12 cellular contexts compared by ENCODE assay signal in the genomic region with DNA sequence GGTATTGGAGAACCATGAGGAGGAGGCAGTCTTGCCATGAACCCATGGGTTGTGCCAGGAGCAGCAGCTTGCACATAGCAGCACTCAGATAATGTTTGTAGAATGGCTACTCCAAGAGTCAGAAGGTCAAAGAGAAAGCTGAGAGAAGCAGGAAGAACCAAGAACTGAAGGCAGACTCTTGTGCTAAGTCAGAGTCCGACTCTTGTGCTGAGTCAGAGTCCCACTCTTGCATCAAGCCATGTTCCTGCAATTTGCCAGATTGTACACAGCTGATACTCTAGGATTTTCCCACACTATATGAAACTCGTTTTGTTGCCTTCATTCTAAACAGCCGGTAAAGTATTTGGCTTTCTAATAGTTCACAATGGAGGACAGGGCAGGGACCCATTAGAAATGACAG. TPM values are rescaled to one million over a fixed set of nuclear protein-coding genes. Genes with fewer than 3 reads are reported as not detected.
A peak's percentile ranks its signal among the peaks of the same experiment; 100 is the strongest.
DNase-seq lines count a peak whose midpoint lies in the region; ATAC-seq, FAIRE-seq and TF ChIP-seq lines count a peak whose summit lies in the region.
"Had no signal": no experiment of that assay in that cellular context is flagged by ENCODE, and none has a peak within 500 bp of the region (broad histone marks: within the 10 kb centered on the region; RNA-seq: fewer than 3 reads in every experiment).

No MANE protein-coding gene starts in this region.

- H3K4me3 ChIP-seq in bronchial epithelial cell (ENCODE audit: low read depth, low read length), result no peak overlapping the region

- H3K27me3 Mint-ChIP-seq in CD14-positive monocyte (ENCODE audit: low read depth in 3 of 3), result peaks cover 3 to 17% (median 6%) of the 10 kb centered on the region in 3 donors

- H3K9me3 Mint-ChIP-seq in CD14-positive monocyte, result peaks cover 0 to 3% (median 0%) of the 10 kb centered on the region in 7 donors
- H3K9me3 Mint-ChIP-seq: activated naive CD8-positive, alpha-beta T cell treated with anti-CD3 and anti-CD28 coated beads, Interleukin-2, amount 10 ng/mL, durations not matched to agents 7 days and 5 days had no signal

- TF ChIP-seq CTCF in CD14-positive monocyte (IDR thresholded peaks at IDR 0.05), result no peak
- no peak for TF ChIP-seq CTCF in bronchial epithelial cell (IDR thresholded peaks at IDR 0.05; ENCODE audit: insufficient read depth, low read length, severe bottlenecking)

- no peaks in the 10 kb centered on the region for H3K36me3 Mint-ChIP-seq in CD14-positive monocyte
- H3K36me3 Mint-ChIP-seq: activated naive CD8-positive, alpha-beta T cell treated with anti-CD3 and anti-CD28 coated beads, Interleukin-2, amount 10 ng/mL, durations not matched to agents 7 days and 5 days; WTC11 had no signal

- H3K27ac Mint-ChIP-seq in CD14-positive monocyte, result peak overlapping the region in 4 of 7 donors; percentile 3 to 74 (median 33)
- H3K27ac Mint-ChIP-seq: activated naive CD8-positive, alpha-beta T cell treated with anti-CD3 and anti-CD28 coated beads, Interleukin-2, amount 10 ng/mL, durations not matched to agents 7 days and 5 days; WTC11 had no signal

- intact Hi-C loops in CD14-positive monocyte (cut with micrococcal nuclease), result no loop called here

- DNase-seq in CD14-positive monocyte (ENCODE audit: low spot score) (peak; percentile 53), LoVo (ENCODE audit: low spot score) (peak; percentile 23), bronchial epithelial cell (ENCODE audit: low read depth) (peak; percentile 66), myocyte (ENCODE audit: low read depth) (peak; percentile 61), NCI-H510A treated with DMSO at 0.1 percent for 48 hours (lab: John Stamatoyannopoulos, UW) (no peak), GM19240 (ENCODE audit: insufficient read length, low spot score) (no peak)
- DNase-seq: activated naive CD8-positive, alpha-beta T cell treated with anti-CD3 and anti-CD28 coated beads, Interleukin-2, amount 10 ng/mL, durations not matched to agents 7 days and 5 days; DND-41 had no signal

- H3K27me3 ChIP-seq in bronchial epithelial cell (ENCODE audit: control insufficient read depth, insufficient read depth, low read length), result no peaks in the 10 kb centered on the region

- ATAC-seq in HG03280 (IDR thresholded peaks at IDR 0.05; ENCODE audit: unreplicated experiment), result no peak
- no peak for ATAC-seq in HG03159 (IDR thresholded peaks at IDR 0.05; ENCODE audit: unreplicated experiment)
- ATAC-seq: sciatic nerve, WTC11 had no signal

- peak overlapping the region in 1 of 2 donors; percentile 21 for H3K4me3 Mint-ChIP-seq in CD14-positive monocyte
- H3K4me3 Mint-ChIP-seq: activated naive CD8-positive, alpha-beta T cell treated with anti-CD3 and anti-CD28 coated beads, Interleukin-2, amount 10 ng/mL, durations not matched to agents 7 days and 5 days; WTC11 had no signal

- peak; percentile 28 for FAIRE-seq in bronchial epithelial cell (lab: Jason Lieb, UNC)

- H3K36me3 ChIP-seq in bronchial epithelial cell (ENCODE audit: control insufficient read depth, insufficient read depth, low read length), result no peaks in the 10 kb centered on the region

- peaks cover 29% of the 10 kb centered on the region for H3K4me1 Mint-ChIP-seq in CD14-positive monocyte

RNA-seq across cellular contexts. Expression of a gene that starts 26.2 kb away (rescaled TPM):
- polyA plus RNA-seq in CD14-positive monocyte, result 10 to 100 TPM; 67.8 to 82.4 TPM
- total RNA-seq in bronchial epithelial cell (820 and 1,205 TPM in 2 replicates), myocyte (534 and 535 TPM in 2 replicates)
- polyA plus RNA-seq in myocyte (2012), result 249 TPM

RNA-seq across cellular contexts. Expression of a gene that starts 58.4 kb away (rescaled TPM):
- polyA plus RNA-seq in CD14-positive monocyte, result 10 to 100 TPM; 61.6 to 71.4 TPM
- total RNA-seq in bronchial epithelial cell (173 and 183 TPM in 2 replicates), myocyte (115 and 121 TPM in 2 replicates)
- polyA plus RNA-seq in myocyte (2012), result 67.3 TPM

Comparison
In these comparisons a context has a peak if more than half of its experiments do, and no peak if none do; other contexts are left out.
1. DNase-seq: peak in CD14-positive monocyte (single experiment), LoVo (single experiment), bronchial epithelial cell (single experiment) and myocyte (single experiment); none in NCI-H510A treated with DMSO at 0.1 percent for 48 hours (single experiment) and GM19240 (single experiment).